In genomic region chr1:149899460-149900284, GRCh38 we compare ENCODE assay signal across 8 cellular contexts. TPM values are rescaled to one million over a fixed set of nuclear protein-coding genes. Genes with fewer than 3 reads are reported as not detected.
DNase-seq lines count a peak whose midpoint lies in the region; ATAC-seq and TF ChIP-seq lines count a peak whose summit lies in the region.

Gene BOLA1, plus strand, starts transcription at chr1:149899568. Its CDS starts 492 bp downstream, at chr1:149900060.

- peak within 1 kb of the TSS; percentile 89 for H3K4me3 Mint-ChIP-seq in Caco-2 (ENCODE audit: unreplicated experiment)
- peak within 1 kb of the TSS; percentile 87 for H3K4me3 Mint-ChIP-seq in activated T-cell treated with anti-CD3 and anti-CD28 coated beads, Interleukin-2, amount 50 U/mL, for 4 hours

- no peaks in the 10 kb centered on the region for H3K27me3 ChIP-seq in Caco-2 (replicated peaks; ENCODE audit: control insufficient read depth, insufficient read depth, low read length)
- no peaks in the 10 kb centered on the region for H3K27me3 ChIP-seq in PC-3 (ENCODE audit: low read length)
- H3K27me3 ChIP-seq in mucosa of rectum (ENCODE audit: control insufficient read depth in 2 of 2, insufficient read depth in 2 of 2, low read length in 2 of 2), result no peaks in the 10 kb centered on the region

- DNase-seq in Caco-2 (peak; percentile 93 to 95), HuH-7.5 (ENCODE audit: low spot score) (peak; percentile 91), PC-3 (peak; percentile 94), erythroblast (lab: John Stamatoyannopoulos, UW) (peak; percentile 91)
- peak; percentile 72 for DNase-seq in activated T-cell treated with anti-CD3 and anti-CD28 coated beads, Interleukin-2, amount 50 U/mL, for 4 hours
- DNase-seq in stimulated activated CD8-positive, alpha-beta memory T cell treated with anti-CD3 and anti-CD28 coated beads, Interleukin-4, amount 100 ng/mL, for 48 hours, result peak; percentile 87

- ATAC-seq in GM21447 (IDR thresholded peaks at IDR 0.05; ENCODE audit: unreplicated experiment) (peak; percentile 98), PC-3 (peak; percentile 98)
- ATAC-seq in activated T-cell treated with anti-CD3 and anti-CD28 coated beads, Interleukin-2, amount 50 U/mL, for 4 hours, result peak; percentile 99 to 100

- TF ChIP-seq POLR2A in erythroblast (IDR thresholded peaks at IDR 0.05; ENCODE audit: low read length), result peak; percentile 91

- TF ChIP-seq CTCF in Caco-2 (IDR thresholded peaks at IDR 0.05; ENCODE audit: insufficient read depth in 1 of 2, low read depth in 1 of 2, low read length in 1 of 2, severe bottlenecking in 1 of 2, unreplicated experiment in 1 of 2) (peak in 1 of 2 experiments; percentile 0), PC-3 (conservative IDR thresholded peaks at IDR 0.05; ENCODE audit: low read depth, low read length) (no peak)

- H4K20me1 ChIP-seq in PC-3 (ENCODE audit: low read length), result no peaks in the 10 kb centered on the region

- CTCF ChIA-PET in Caco-2 (lab: Charles Lee), result interaction anchor here (1.4 kb wide), 1 partner anchor 43 kb away, joined by 4 read pairs; no protein-coding TSS in a partner anchor
- CTCF ChIA-PET in PC-3 (lab: Charles Lee), result no interaction called here

- H3K36me3 ChIP-seq in Caco-2 (ENCODE audit: control insufficient read depth, insufficient read depth, low read length), result no peaks in the 10 kb centered on the region
- H3K36me3 ChIP-seq in PC-3 (ENCODE audit: low read depth, low read length), result no peaks in the 10 kb centered on the region
- H3K36me3 ChIP-seq in mucosa of rectum (ENCODE audit: control insufficient read depth in 2 of 2, insufficient read depth in 2 of 2, low read length in 2 of 2), result no peaks in the 10 kb centered on the region

- peak within 1 kb of the TSS; percentile 95 for H2AFZ ChIP-seq in PC-3 (ENCODE audit: low read length)

- peaks cover 10% of the 10 kb centered on the region for H3K4me1 ChIP-seq in Caco-2
- peaks cover 7% of the 10 kb centered on the region; the same call in 1 of the 2 replicates for H3K4me1 ChIP-seq in PC-3 (ENCODE audit: insufficient read depth, low read length)
- H3K4me1 ChIP-seq in mucosa of rectum (ENCODE audit: control insufficient read depth in 2 of 2, insufficient read depth in 2 of 2, low read length in 2 of 2), result peaks cover 5 to 8% of the 10 kb centered on the region in 2 donors

- no peaks in the 10 kb centered on the region for H3K9me2 ChIP-seq in PC-3 (replicated peaks; ENCODE audit: low read length)

- peak within 1 kb of the TSS; percentile 93 for H3K27ac Mint-ChIP-seq in Caco-2 (ENCODE audit: unreplicated experiment)

- peaks cover 5% of the 10 kb centered on the region; the same call in 1 of the 2 replicates for H3K79me2 ChIP-seq in PC-3 (ENCODE audit: low read length)

- POLR2A ChIA-PET in Caco-2 (lab: Charles Lee) (interaction anchor here (1.4 to 1.5 kb wide), 3 partner anchors 12 to 38 kb away, joined by 4 to 30 read pairs (median 6); partner anchors contain the start of gene MTMR11), PC-3 (lab: Charles Lee; ENCODE audit: unreplicated experiment) (no interaction called here)

- intact Hi-C loops in Caco-2 (cut with micrococcal nuclease; ENCODE audit: unreplicated experiment) (loop anchor here (1.0 to 2.0 kb wide), 3 partner anchors 28 to 151 kb away; partner anchors contain the start of gene SF3B4), PC-3 (cut with micrococcal nuclease) (loop anchor here (10.0 kb wide), 1 partner anchor 285 kb away; no protein-coding TSS in a partner anchor)

- no peaks in the 10 kb centered on the region for H3K9me3 Mint-ChIP-seq in Caco-2 (ENCODE audit: unreplicated experiment)
- H3K9me3 Mint-ChIP-seq in activated T-cell treated with anti-CD3 and anti-CD28 coated beads, Interleukin-2, amount 50 U/mL, for 4 hours, result no peaks in the 10 kb centered on the region

- peak within 1 kb of the TSS; percentile 15; the same call in 1 of the 2 replicates for H3K27ac ChIP-seq in PC-3 (ENCODE audit: low read length)
- peak within 1 kb of the TSS; percentile 77 to 89 for H3K27ac ChIP-seq in mucosa of rectum (ENCODE audit: low read depth in 2 of 2, low read length in 2 of 2)

- H3K4me1 Mint-ChIP-seq in Caco-2 (ENCODE audit: low read depth, unreplicated experiment), result peaks cover 30% of the 10 kb centered on the region
- H3K4me1 Mint-ChIP-seq in activated T-cell treated with anti-CD3 and anti-CD28 coated beads, Interleukin-2, amount 50 U/mL, for 4 hours (ENCODE audit: low read depth), result peaks cover 19% of the 10 kb centered on the region

- peak within 1 kb of the TSS; percentile 90 for H3K4me2 ChIP-seq in PC-3 (ENCODE audit: low read length)

- H3K9me3 ChIP-seq in Caco-2, result no peaks in the 10 kb centered on the region
- no peaks in the 10 kb centered on the region for H3K9me3 ChIP-seq in PC-3 (ENCODE audit: low read length)
- H3K9me3 ChIP-seq in mucosa of rectum (ENCODE audit: control insufficient read depth in 2 of 2, low read length in 2 of 2), result no peaks in the 10 kb centered on the region

- no peaks in the 10 kb centered on the region for H3F3A ChIP-seq in PC-3 (ENCODE audit: low read length, unreplicated experiment)

- no peaks in the 10 kb centered on the region for H3K27me3 Mint-ChIP-seq in Caco-2 (ENCODE audit: insufficient read depth, unreplicated experiment)
- no peaks in the 10 kb centered on the region for H3K27me3 Mint-ChIP-seq in activated T-cell treated with anti-CD3 and anti-CD28 coated beads, Interleukin-2, amount 50 U/mL, for 4 hours (ENCODE audit: low read depth)

- H3K4me3 ChIP-seq in Caco-2 (ENCODE audit: low read depth, low read length), result peak within 1 kb of the TSS; percentile 76
- H3K4me3 ChIP-seq in PC-3 (ENCODE audit: low read length), result peak within 1 kb of the TSS; percentile 68
- H3K4me3 ChIP-seq in mucosa of rectum (ENCODE audit: low read length in 2 of 2), result peak within 1 kb of the TSS; percentile 82 to 90

- H3K9ac ChIP-seq in PC-3 (ENCODE audit: low read length), result peak within 1 kb of the TSS; percentile 75
- peak within 1 kb of the TSS; percentile 85 to 93 for H3K9ac ChIP-seq in mucosa of rectum (ENCODE audit: low read depth in 1 of 2, low read length in 2 of 2)

- peaks cover 10% of the 10 kb centered on the region for H3K36me3 Mint-ChIP-seq in Caco-2 (ENCODE audit: insufficient read depth, unreplicated experiment)
- H3K36me3 Mint-ChIP-seq in activated T-cell treated with anti-CD3 and anti-CD28 coated beads, Interleukin-2, amount 50 U/mL, for 4 hours (ENCODE audit: insufficient read depth), result peaks cover 2% of the 10 kb centered on the region

- TSS peak; percentile 43 for BruUV-seq in Caco-2 (replicated peaks; lab: Mats Ljungman, UMichigan)
- BruUV-seq in PC-3 (replicated peaks; lab: Mats Ljungman, UMichigan), result TSS peak; percentile 82

RNA-seq across cellular contexts. Expression of gene BOLA1, which starts in this region (rescaled TPM):
- total RNA-seq in Caco-2 (2022), result 22.7 and 22.9 TPM in 2 replicates
- 27.6 and 38.6 TPM in 2 replicates for total RNA-seq in PC-3 (2014; rRNA removed)
- 10 to 100 TPM; 15.7 to 18.9 (median 17.9) TPM for total RNA-seq in activated T-cell treated with anti-CD3 and anti-CD28 coated beads, Interleukin-2, amount 50 U/mL, for 4 hours

Comparison
In these comparisons a context has a peak if more than half of its experiments do, and no peak if none do; other contexts are left out.
1. Peak in every context shown above with its lines: DNase-seq, ATAC-seq, H3K4me3 ChIP-seq and H3K27ac ChIP-seq.